ENCODE assay signal across 29 cellular contexts in the genomic region with DNA sequence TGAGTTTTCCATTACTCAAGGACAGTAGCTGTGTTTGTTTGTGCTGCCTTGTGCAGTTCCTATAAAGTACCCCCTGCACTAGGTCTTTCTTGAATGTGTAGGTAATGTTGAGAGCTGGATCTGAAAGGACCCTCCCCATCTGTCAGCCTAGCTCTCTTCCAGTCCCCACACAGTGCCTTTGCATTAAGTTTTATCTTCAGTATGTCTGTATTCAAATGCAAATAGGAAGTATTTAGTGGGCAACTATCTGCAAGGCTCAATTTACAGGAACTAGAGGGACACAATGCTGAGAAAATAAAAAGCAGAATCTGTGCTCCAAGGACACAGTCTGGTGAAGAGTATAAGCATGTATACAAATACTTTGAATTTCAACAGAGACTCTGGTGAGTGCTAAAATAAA.
"Had no signal": no experiment of that assay in that cellular context is flagged by ENCODE, and none has a peak within 500 bp of the region (broad histone marks: within the 10 kb centered on the region; RNA-seq: fewer than 3 reads in every experiment).

No MANE protein-coding gene starts in this region.

- H3K36me3 ChIP-seq: esophagus squamous epithelium, heart right ventricle, prostate gland, sigmoid colon, tibial artery had no signal

- H3K9me3 ChIP-seq: esophagus squamous epithelium, heart right ventricle, mucosa of descending colon, prostate gland, sigmoid colon, testis, tibial artery had no signal

- H3K4me1 Mint-ChIP-seq: memory B cell; naive B cell; stimulated activated effector memory CD8-positive, alpha-beta T cell treated with anti-CD3 and anti-CD28 coated beads, Interleukin-12 subunit alpha, Interleukin-12 subunit beta, amount 100 ng/mL, for 72 hours had no signal

- H3K27me3 ChIP-seq: esophagus squamous epithelium, heart right ventricle, sigmoid colon, testis, tibial artery had no signal

- FAIRE-seq: endometrium, kidney had no signal

- H3K9me3 Mint-ChIP-seq: mesothelial cell of epicardium, neural crest cell, type B pancreatic cell had no signal

- H3K4me1 ChIP-seq: esophagus squamous epithelium, heart right ventricle, prostate gland, sigmoid colon, testis, tibial artery had no signal

- H3K36me3 Mint-ChIP-seq: memory B cell; mesothelial cell of epicardium; naive B cell; natural killer cell treated with Interleukin-12 subunit alpha and Interleukin-12 subunit beta and Interleukin-15 and Interleukin-18, amount 100 ng/mL, for 72 hours; stimulated activated effector memory CD8-positive, alpha-beta T cell treated with anti-CD3 and anti-CD28 coated beads, Interleukin-12 subunit alpha, Interleukin-12 subunit beta, amount 100 ng/mL, for 72 hours; type B pancreatic cell had no signal

- ATAC-seq: effector memory CD8-positive, alpha-beta T cell; heart right ventricle; left lobe of liver; mucosa of descending colon; natural killer cell treated with Interleukin-12 subunit alpha and Interleukin-12 subunit beta and Interleukin-15 and Interleukin-18, amount 100 ng/mL, for 72 hours; right cardiac atrium; stimulated activated effector memory CD8-positive, alpha-beta T cell treated with anti-CD3 and anti-CD28 coated beads, Interleukin-12 subunit alpha, Interleukin-12 subunit beta, amount 100 ng/mL, for 72 hours; stimulated activated naive CD8-positive, alpha-beta T cell treated with anti-CD3 and anti-CD28 coated beads, Interleukin-15, Interleukin-2, amounts not matched to agents 100 U/mL and 50 U/mL, for 24 hours had no signal

- H3K27me3 Mint-ChIP-seq: effector memory CD8-positive, alpha-beta T cell; memory B cell; naive B cell; natural killer cell treated with Interleukin-12 subunit alpha and Interleukin-12 subunit beta and Interleukin-15 and Interleukin-18, amount 100 ng/mL, for 72 hours; type B pancreatic cell had no signal

- H3K4me3 Mint-ChIP-seq: effector memory CD8-positive, alpha-beta T cell; memory B cell; mesothelial cell of epicardium; naive B cell; natural killer cell treated with Interleukin-12 subunit alpha and Interleukin-12 subunit beta and Interleukin-15 and Interleukin-18, amount 100 ng/mL, for 72 hours; neural crest cell; stimulated activated effector memory CD8-positive, alpha-beta T cell treated with anti-CD3 and anti-CD28 coated beads, Interleukin-12 subunit alpha, Interleukin-12 subunit beta, amount 100 ng/mL, for 72 hours; type B pancreatic cell had no signal

- H3K27ac Mint-ChIP-seq: effector memory CD8-positive, alpha-beta T cell; memory B cell; mesothelial cell of epicardium; naive B cell; natural killer cell treated with Interleukin-12 subunit alpha and Interleukin-12 subunit beta and Interleukin-15 and Interleukin-18, amount 100 ng/mL, for 72 hours; stimulated activated effector memory CD8-positive, alpha-beta T cell treated with anti-CD3 and anti-CD28 coated beads, Interleukin-12 subunit alpha, Interleukin-12 subunit beta, amount 100 ng/mL, for 72 hours; type B pancreatic cell had no signal

- H3K4me3 ChIP-seq: esophagus squamous epithelium, heart right ventricle, lung, mucosa of descending colon, prostate gland, sigmoid colon, testis, tibial artery had no signal

- DNase-seq: cortex of kidney; effector memory CD8-positive, alpha-beta T cell; erythroblast; esophagus squamous epithelium; foreskin melanocyte; glutamatergic neuron; heart right ventricle; hippocampal formation; kidney; mucosa of descending colon; naive B cell; right cardiac atrium; sigmoid colon; stimulated activated CD4-positive, alpha-beta T cell treated with anti-CD3 and anti-CD28 coated beads, Interleukin-2, amount 100 ng/mL, for 24 hours; stimulated activated CD4-positive, alpha-beta T cell treated with anti-CD3 and anti-CD28 coated beads, Interleukin-4, amount 100 ng/mL, for 24 hours; stimulated activated naive CD8-positive, alpha-beta T cell treated with anti-CD3 and anti-CD28 coated beads, Interleukin-15, Interleukin-2, amounts not matched to agents 100 U/mL and 50 U/mL, for 24 hours; substantia nigra; testis; tibial artery had no signal

- H3K27ac ChIP-seq: esophagus squamous epithelium, heart right ventricle, prostate gland, sigmoid colon, testis, tibial artery had no signal
